Comparison of ENCODE assay signal across 32 cellular contexts in genomic region chr4:63379750-63380522, GRCh38.
"Had no signal": no experiment of that assay in that cellular context is flagged by ENCODE, and none has a peak within 500 bp of the region (broad histone marks: within the 10 kb centered on the region; RNA-seq: fewer than 3 reads in every experiment).

No MANE protein-coding gene starts in this region.

- H3K27me3 Mint-ChIP-seq: activated B cell treated with CpG ODN at 0.5 μM for 24 hours; activated CD8-positive, alpha-beta T cell treated with anti-CD3 and anti-CD28 coated beads for 36 hours; activated naive CD8-positive, alpha-beta T cell; activated T-helper 17 cell treated with anti-CD3 and anti-CD28 coated beads, Interleukin-2, amount 50 U/mL, for 72 hours; T-helper 17 cell had no signal

- H3K4me3 Mint-ChIP-seq: activated B cell treated with CpG ODN at 0.5 μM for 24 hours; activated CD8-positive, alpha-beta T cell treated with anti-CD3 and anti-CD28 coated beads for 36 hours; activated naive CD8-positive, alpha-beta T cell; activated T-cell treated with anti-CD3 and anti-CD28 coated beads, Interleukin-2, amount 50 U/mL, for 4 hours; activated T-helper 17 cell treated with anti-CD3 and anti-CD28 coated beads, Interleukin-2, amount 50 U/mL, for 72 hours; T-helper 17 cell; T-helper 2 cell treated with Interferon-gamma antibody and Interleukin-4, amounts not matched to agents 5 μg/mL and 100 μg/mL, for 36 hours had no signal

- H3K27me3 ChIP-seq: body of pancreas, esophagus squamous epithelium, gastroesophageal sphincter, heart right ventricle had no signal

- H3K4me1 ChIP-seq: body of pancreas, esophagus squamous epithelium, gastroesophageal sphincter, heart right ventricle had no signal

- H3K9me3 ChIP-seq: body of pancreas had no signal

- H3K36me3 Mint-ChIP-seq: activated naive CD8-positive, alpha-beta T cell had no signal

- H3K36me3 ChIP-seq: esophagus squamous epithelium, gastroesophageal sphincter, heart right ventricle, WERI-Rb-1 had no signal

- DNase-seq: activated B cell treated with CpG ODN at 0.5 μM for 24 hours; activated CD4-positive, alpha-beta T cell treated with anti-CD3 and anti-CD28 coated beads for 48 hours; activated CD4-positive, alpha-beta T cell treated with anti-CD3 and anti-CD28 coated beads, Interleukin-2, amount 50 U/mL, for 1 hour; activated CD4-positive, alpha-beta T cell treated with anti-CD3 and anti-CD28 coated beads, Interleukin-2, amount 50 U/mL, for 48 hours; activated CD8-positive, alpha-beta memory T cell treated with anti-CD3 and anti-CD28 coated beads for 24 hours; activated CD8-positive, alpha-beta T cell treated with anti-CD3 and anti-CD28 coated beads for 36 hours; activated effector memory CD4-positive, alpha-beta T cell treated with Interleukin-2 at 50 U/mL for 16 hours; activated gamma-delta T cell treated with Interleukin-2 at 50 U/mL for 16 hours; activated naive CD4-positive, alpha-beta T cell treated with anti-CD3 and anti-CD28 coated beads, Interleukin-2, amount 50 U/mL, for 16 hours; activated naive CD4-positive, alpha-beta T cell treated with Interleukin-2 at 50 U/mL for 16 hours; activated T-cell treated with anti-CD3 and anti-CD28 coated beads, Interleukin-2, amount 50 U/mL, for 4 hours; amniotic stem cell; anterior cingulate cortex; body of pancreas; central memory CD4-positive, alpha-beta T cell; effector CD8-positive, alpha-beta T cell; esophagus squamous epithelium; foreskin melanocyte; heart right ventricle; T-helper 1 cell; T-helper 17 cell; T1000; WERI-Rb-1 had no signal

- H3K27ac ChIP-seq: body of pancreas, epithelial cell of prostate, esophagus squamous epithelium, gastroesophageal sphincter, heart right ventricle, WERI-Rb-1 had no signal

- FAIRE-seq: colon, endometrium, endothelial cell of umbilical vein had no signal

- H3K27ac Mint-ChIP-seq: activated B cell treated with CpG ODN at 0.5 μM for 24 hours; activated CD8-positive, alpha-beta T cell treated with anti-CD3 and anti-CD28 coated beads for 36 hours; activated naive CD8-positive, alpha-beta T cell; activated T-helper 17 cell treated with anti-CD3 and anti-CD28 coated beads, Interleukin-2, amount 50 U/mL, for 72 hours; T-helper 17 cell; T-helper 2 cell treated with Interferon-gamma antibody and Interleukin-4, amounts not matched to agents 5 μg/mL and 100 μg/mL, for 36 hours had no signal

- H3K4me3 ChIP-seq: body of pancreas, esophagus squamous epithelium, gastroesophageal sphincter, heart right ventricle had no signal

- H3K4me1 Mint-ChIP-seq: activated B cell treated with CpG ODN at 0.5 μM for 24 hours; activated T-helper 17 cell treated with anti-CD3 and anti-CD28 coated beads, Interleukin-2, amount 50 U/mL, for 72 hours; T-helper 17 cell had no signal

- ATAC-seq: activated CD4-positive, CD25-positive, alpha-beta regulatory T cell treated with anti-CD3 and anti-CD28 coated beads, Interleukin-2, amount 50 U/mL, for 24 hours; activated CD8-positive, alpha-beta T cell treated with anti-CD3 and anti-CD28 coated beads for 36 hours; activated T-cell treated with anti-CD3 and anti-CD28 coated beads, Interleukin-2, amount 50 U/mL, for 4 hours; activated T-helper 17 cell treated with anti-CD3 and anti-CD28 coated beads, Interleukin-2, amount 50 U/mL, for 72 hours; body of pancreas; gastroesophageal sphincter; heart right ventricle; T-helper 17 cell had no signal
